8 cellular contexts compared by ENCODE assay signal in the genomic region with DNA sequence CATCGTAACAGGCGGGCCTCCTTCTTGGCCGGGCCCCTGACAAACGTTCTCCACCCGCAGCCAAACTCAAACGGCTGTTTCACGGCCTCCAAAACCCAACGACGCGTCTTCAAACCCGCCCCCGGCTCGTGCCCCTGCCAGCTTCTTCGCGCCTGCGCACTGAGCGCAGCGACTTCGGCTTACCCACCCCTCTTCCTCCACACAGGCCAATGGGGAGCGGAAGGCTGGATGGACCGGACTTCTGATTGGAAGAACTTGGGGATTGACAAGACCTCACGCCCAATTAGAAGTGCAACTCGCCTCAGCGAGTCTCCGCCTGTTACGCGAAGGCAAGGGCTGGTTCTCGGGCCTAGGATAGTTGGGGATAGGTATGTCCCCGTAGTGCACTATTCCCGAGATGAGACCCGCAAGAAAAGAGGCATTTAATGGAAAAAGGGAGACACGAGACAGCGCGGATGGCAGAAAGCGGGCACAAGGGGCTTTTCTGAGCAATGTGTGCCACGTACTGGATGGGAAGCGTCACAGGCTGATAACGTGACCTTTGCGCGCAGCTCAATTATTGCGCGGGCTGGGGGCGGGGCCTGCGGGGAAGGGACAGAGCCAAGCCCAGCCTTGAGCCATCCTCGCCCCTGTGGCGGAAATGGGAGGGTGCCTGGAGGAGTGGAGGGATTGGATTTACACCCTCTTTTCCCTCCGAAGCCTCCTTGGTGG. TPM values are rescaled to one million over a fixed set of nuclear protein-coding genes. Genes with fewer than 3 reads are reported as not detected.
DNase-seq lines count a peak whose midpoint lies in the region; ATAC-seq, FAIRE-seq and TF ChIP-seq lines count a peak whose summit lies in the region.

Gene LAPTM4A (minus strand): TSS at position 111 of the 711 bp plus-strand sequence. CDS start 108 bp downstream, at position 3.

- TF ChIP-seq EP300 in H1 (IDR thresholded peaks at IDR 0.05; ENCODE audit: borderline replicate concordance in 1 of 2, low read depth in 2 of 2, low read length in 2 of 2), result no peak

- peaks cover 0 to 5% (median 0%) of the 10 kb centered on the region in 4 experiments; a peak in 3 of 7 replicates for H3K4me1 ChIP-seq in H1 (replicated peaks in 1 of 4; ENCODE audit: control insufficient read depth in 3 of 4, insufficient read depth in 4 of 4, low read length in 3 of 4)

- peaks cover 4% of the 10 kb centered on the region; the same call in 1 of the 2 replicates for H3K79me1 ChIP-seq in H1 (ENCODE audit: low read depth, low read length)

- CTCF ChIA-PET in H1 (lab: Charles Lee; ENCODE audit: partially characterized antibody), result interaction anchor here (0.6 to 7.5 kb wide), 6 partner anchors 9 to 175 kb away, joined by 3 to 57 read pairs (median 5); no protein-coding TSS in a partner anchor

- peak within 1 kb of the TSS; percentile 96 for H3K18ac ChIP-seq in H1 (ENCODE audit: extremely low read depth, low read length)

- H3K14ac ChIP-seq in H1 (ENCODE audit: insufficient read length), result no peak within 1 kb of the TSS

- H3K23ac ChIP-seq in H1 (ENCODE audit: insufficient read length), result no peak within 1 kb of the TSS

- H3K23me2 ChIP-seq in H1 (ENCODE audit: low read depth, low read length), result peaks cover 10% of the 10 kb centered on the region

- H3K9me3 ChIP-seq in H1 (ENCODE audit: insufficient read depth in 2 of 2, low read depth in 1 of 2, low read length in 1 of 2), result no peaks in the 10 kb centered on the region

- peak within 1 kb of the TSS; percentile 99 for H2BK15ac ChIP-seq in H1 (ENCODE audit: low read length)

- peak within 1 kb of the TSS; percentile 85 to 88 (median 86) for H3K4me3 ChIP-seq in H1 (ENCODE audit: extremely low read depth in 1 of 4, insufficient read depth in 2 of 4, low read depth in 3 of 4, low read length in 4 of 4)

- POLR2A ChIA-PET in H1 (lab: Charles Lee; ENCODE audit: partially characterized antibody), result interaction anchor here (1.1 to 2.3 kb wide), 9 partner anchors 10 to 172 kb away, joined by 3 to 12 read pairs (median 4); no protein-coding TSS in a partner anchor

- peak; percentile 94 for ATAC-seq in GM21381 (IDR thresholded peaks at IDR 0.05; ENCODE audit: unreplicated experiment)
- ATAC-seq in memory B cell (ENCODE audit: low read depth), result peak; percentile 83

- H3K4me1 Mint-ChIP-seq in memory B cell, result peaks cover 20% of the 10 kb centered on the region

- peak within 1 kb of the TSS; percentile 100 for H2AFZ ChIP-seq in H1 (ENCODE audit: low read length)

- H4K91ac ChIP-seq in H1 (replicated peaks; ENCODE audit: insufficient read length, low read length), result peak within 1 kb of the TSS; percentile 84

- H3K4me2 ChIP-seq in H1 (ENCODE audit: insufficient read depth in 1 of 2, low read depth in 2 of 2, low read length in 2 of 2), result peak within 1 kb of the TSS; percentile 91 to 99

- H3K27me3 ChIP-seq in H1 (replicated peaks in 1 of 4; ENCODE audit: control insufficient read depth in 3 of 4, extremely low read depth in 1 of 4, insufficient read depth in 3 of 4, low read length in 3 of 4), result no peaks in the 10 kb centered on the region

- H4K20me1 ChIP-seq in H1 (replicated peaks in 1 of 2; ENCODE audit: control insufficient read depth in 1 of 2, insufficient read depth in 2 of 2, low read length in 2 of 2), result peaks cover 1 to 5% of the 10 kb centered on the region in 2 experiments

- TF ChIP-seq POLR2A in H1 (IDR thresholded peaks at IDR 0.05; ENCODE audit: control extremely low read depth in 1 of 2, low read depth in 2 of 2, low read length in 2 of 2), result peak; percentile 78 to 79

- H3K36me3 Mint-ChIP-seq in memory B cell, result no peaks in the 10 kb centered on the region

- H3K27ac ChIP-seq in H1 (ENCODE audit: low read depth, low read length), result peak within 1 kb of the TSS; percentile 94

- WGBS in H1 (ENCODE audit: extremely low coverage in 1 of 2, insufficient coverage in 1 of 2, insufficient read length in 1 of 2, insufficient replicate concordance in 2 of 2, low coverage in 1 of 2, low lambda C conversion rate in 2 of 2, missing lambda C conversion rate in 1 of 2), 2 experiments, result 1% methylated on average over 46 of the region's 47 CpGs; no CpG with 5 or more reads in 1 of the 2 experiments

- FAIRE-seq in HTR-8/SVneo (lab: Jason Lieb, UNC), result peak; percentile 98
- FAIRE-seq in H1 (lab: Jason Lieb, UNC), result peak; percentile 71

- peak within 1 kb of the TSS; percentile 80 to 99 (median 95) for H3K9ac ChIP-seq in H1 (replicated peaks in 1 of 4; ENCODE audit: extremely low read depth in 1 of 4, low read depth in 3 of 4, low read length in 3 of 4)

- H4K5ac ChIP-seq in H1 (ENCODE audit: insufficient read length, low read depth, low read length), result peak within 1 kb of the TSS; percentile 83

- TF ChIP-seq RAD21 in H1 (IDR thresholded peaks at IDR 0.05 in 1 of 2, conservative IDR thresholded peaks at IDR 0.05 in 1 of 2; ENCODE audit: low read depth in 2 of 2, low read length in 2 of 2), result peak; percentile 1 to 3; a peak in 1 of 4 replicates

- peaks cover 15 to 41% of the 10 kb centered on the region in 2 experiments for H3K79me2 ChIP-seq in H1 (ENCODE audit: control insufficient read depth in 1 of 2, insufficient read depth in 2 of 2, low read length in 2 of 2)

- H2BK12ac ChIP-seq in H1 (ENCODE audit: low read depth, low read length), result peak within 1 kb of the TSS; percentile 91; the same call in 1 of the 2 replicates

- in situ Hi-C loops in Caki2 (cut with HindIII; ENCODE audit: low pct_unique_long_range_greater_than_20kb, low sequenced_read_pairs), result no loop called here

- H2AK5ac ChIP-seq in H1 (ENCODE audit: low read depth, low read length), result no peak within 1 kb of the TSS

- no peaks in the 10 kb centered on the region for H3K9me3 Mint-ChIP-seq in memory B cell

- H3K56ac ChIP-seq in H1 (replicated peaks; ENCODE audit: insufficient read length, low read depth, low read length), result peak within 1 kb of the TSS; percentile 92

- H3K4ac ChIP-seq in H1 (replicated peaks; ENCODE audit: insufficient read length, low read depth, low read length), result peak within 1 kb of the TSS; percentile 20

- no peak within 1 kb of the TSS for H2BK120ac ChIP-seq in H1 (replicated peaks; ENCODE audit: low read depth, low read length)

- H3K36me3 ChIP-seq in H1 (ENCODE audit: control insufficient read depth in 2 of 4, insufficient read depth in 4 of 4, low read length in 3 of 4), result no peaks in the 10 kb centered on the region; a peak in 1 of 8 replicates

- H2BK20ac ChIP-seq in H1 (ENCODE audit: low read length), result peak within 1 kb of the TSS; percentile 55; the same call in 1 of the 2 replicates

- peaks cover 7% of the 10 kb centered on the region for H3K27me3 Mint-ChIP-seq in memory B cell

- H3K27ac Mint-ChIP-seq in memory B cell, result no peak within 1 kb of the TSS

- no peak for TF ChIP-seq CTCF in H1 (IDR thresholded peaks at IDR 0.05; ENCODE audit: control extremely low read depth in 1 of 3, insufficient read depth in 1 of 3, low read depth in 1 of 3, low read length in 3 of 3)

- H3K4me3 Mint-ChIP-seq in memory B cell, result no peak within 1 kb of the TSS

- H2BK5ac ChIP-seq in H1 (ENCODE audit: low read depth, low read length), result peak within 1 kb of the TSS; percentile 99

- peak within 1 kb of the TSS; percentile 95; the same call in 1 of the 2 replicates for H4K8ac ChIP-seq in H1 (ENCODE audit: extremely low read depth, insufficient read depth, low read length)

- DNase-seq in Caki2 (ENCODE audit: low read depth) (peak; percentile 99), HTR-8/SVneo (ENCODE audit: insufficient read length, low spot score) (peak; percentile 100), NOMO-1 treated with DMSO at 0.1 percent for 48 hours (lab: John Stamatoyannopoulos, UW; ENCODE audit: unreplicated experiment) (peak; percentile 99), H1 (ENCODE audit: low read depth in 1 of 2, low spot score in 2 of 2) (peak; percentile 96 to 99), memory B cell (ENCODE audit: low spot score in 2 of 2) (peak; percentile 90 to 96)
- peak; percentile 95 to 98 for DNase-seq in activated CD8-positive, alpha-beta memory T cell treated with anti-CD3 and anti-CD28 coated beads for 4 hours (ENCODE audit: low read depth in 2 of 2)
- peak; percentile 96 for DNase-seq in stimulated activated CD8-positive, alpha-beta memory T cell treated with anti-CD3 and anti-CD28 coated beads, Interleukin-12 subunit alpha, Interleukin-12 subunit beta, amount 100 ng/mL, for 24 hours (ENCODE audit: extremely low read depth)

TF ChIP-seq in H1, 55 proteins besides CTCF, POLR2A, EP300 and RAD21 (continues in another document):
- TF ChIP-seq TCF12 (IDR thresholded peaks at IDR 0.05; ENCODE audit: low read depth, low read length), result no peak
- TF ChIP-seq TEAD4 (IDR thresholded peaks at IDR 0.05; ENCODE audit: low read depth, low read length), result no peak

RNA-seq across cellular contexts. Expression of gene LAPTM4A, which starts in this region (rescaled TPM):
- 143 and 161 TPM in 2 replicates for total RNA-seq in Caki2 (2014; rRNA removed; shearing (Covaris generic); ENCODE audit: low replicate concordance)
- total RNA-seq in H1 (2021; fragmentation: NEBNext Ultra II Directional; extraction: Animal tissue kit (Norgen Biotek cat#: 25700)), result 187 and 193 TPM in 2 replicates
- 274 and 419 TPM in 2 replicates for polyA plus RNA-seq in H1 (2011; rRNA removed)
- polyA plus RNA-seq in H1 (2011; cell fraction: cytosol; rRNA removed), result 356 TPM
- polyA plus RNA-seq in H1 (2011; cell fraction: nucleus; rRNA removed), result 97.9 TPM
- 173 to 209 TPM (median 191 TPM) in 4 replicates for polyA plus RNA-seq in H1 (2012, experiment 1 of 2)
- 211 TPM for polyA plus RNA-seq in H1 (2012, experiment 2 of 2)
- polyA plus RNA-seq in H1 (2013, experiment 1 of 2), result 526 TPM
- polyA plus RNA-seq in H1 (2013, experiment 2 of 2), result 580 TPM
- 183 and 197 TPM in 2 replicates for polyA minus RNA-seq in H1 (2011; rRNA and poly(A)+ RNA removed)
- polyA minus RNA-seq in H1 (2011; cell fraction: cytosol; rRNA and poly(A)+ RNA removed), result 90.7 TPM
- 57.7 TPM for polyA minus RNA-seq in H1 (2011; cell fraction: nucleus; rRNA and poly(A)+ RNA removed)

Comparison
In these comparisons a context has a peak if more than half of its experiments do, and no peak if none do; other contexts are left out.
1. Peak in every context shown above with its lines: DNase-seq, ATAC-seq, H3K4me3 ChIP-seq and H3K27ac ChIP-seq.